In genomic region chr7:142248-142955, GRCh38 we compare ENCODE assay signal across 13 cellular contexts. TPM values are rescaled to one million over a fixed set of nuclear protein-coding genes. Genes with fewer than 3 reads are reported as not detected.
DNase-seq lines count a peak whose midpoint lies in the region; ATAC-seq, FAIRE-seq and TF ChIP-seq lines count a peak whose summit lies in the region.
"Had no signal": no experiment of that assay in that cellular context is flagged by ENCODE, and none has a peak within 500 bp of the region (broad histone marks: within the 10 kb centered on the region; RNA-seq: fewer than 3 reads in every experiment).

No MANE protein-coding gene starts in this region.

- H3K4me3 ChIP-seq in coronary artery (no peak overlapping the region), HepG2 (replicated peaks in 1 of 3; ENCODE audit: insufficient read depth in 1 of 3, low read depth in 2 of 3, low read length in 3 of 3) (no peak overlapping the region; a peak in 1 of 6 replicates), suprapubic skin (no peak overlapping the region), SJCRH30 (no peak overlapping the region)

- no peak overlapping the region for H3K4me3 Mint-ChIP-seq in T-helper 17 cell
- H3K4me3 Mint-ChIP-seq in activated CD4-positive, alpha-beta memory T cell treated with anti-CD3 and anti-CD28 coated beads for 36 hours, result no peak overlapping the region
- H3K4me3 Mint-ChIP-seq: stimulated activated naive B cell treated with anti-CD40 and anti-IgM and Interleukin-4, amounts not matched to agents 10 μg/mL and 1 μg/mL and 100 μg/mL, for 72 hours; T-cell had no signal

- ATAC-seq in HepG2 (peak; percentile 99), T-helper 17 cell (no peak)
- ATAC-seq: stimulated activated naive B cell treated with anti-CD40 and anti-IgM and Interleukin-4, amounts not matched to agents 10 μg/mL and 1 μg/mL and 100 μg/mL, for 72 hours; T-cell had no signal

- H3K36me3 Mint-ChIP-seq in T-helper 17 cell (ENCODE audit: low read depth), result peaks cover 2% of the 10 kb centered on the region
- peaks cover 2% of the 10 kb centered on the region for H3K36me3 Mint-ChIP-seq in activated CD4-positive, alpha-beta memory T cell treated with anti-CD3 and anti-CD28 coated beads for 36 hours

- FAIRE-seq in HepG2 (lab: Jason Lieb, UNC), result peak; percentile 82

- POLR2A ChIA-PET in HepG2 (lab: Yijun Ruan, JAX), result no interaction called here
- POLR2A ChIA-PET in activated CD4-positive, alpha-beta memory T cell treated with anti-CD3 and anti-CD28 coated beads for 36 hours (lab: Charles Lee), result no interaction called here

- no peaks in the 10 kb centered on the region for H3K79me2 ChIP-seq in HepG2 (ENCODE audit: insufficient read depth, low read length)

- no peak for TF ChIP-seq EP300 in HepG2 (IDR thresholded peaks at IDR 0.05; ENCODE audit: low read depth in 2 of 2, low read length in 2 of 2)
- TF ChIP-seq EP300 in HepG2 (CRISPR knock-in tag; IDR thresholded peaks at IDR 0.05; ENCODE audit: borderline replicate concordance), result no peak
- TF ChIP-seq EP300 in suprapubic skin (IDR thresholded peaks at IDR 0.05), result no peak

- DNase-seq in HuH-7.5 (ENCODE audit: low spot score) (peak; percentile 86), coronary artery (ENCODE audit: low spot score) (no peak), HepG2 (ENCODE audit: low spot score) (peak; percentile 69), suprapubic skin (ENCODE audit: low spot score in 2 of 2) (peak; percentile 55 to 84), T-helper 17 cell (no peak), NCI-H1930 (lab: John Stamatoyannopoulos, UW) (no peak), SJCRH30 (no peak)
- no peak for DNase-seq in activated CD4-positive, alpha-beta memory T cell treated with anti-CD3 and anti-CD28 coated beads for 36 hours
- DNase-seq: activated CD4-positive, alpha-beta T cell treated with anti-CD3 and anti-CD28 coated beads, Interleukin-2, amount 50 U/mL, for 48 hours; activated naive CD4-positive, alpha-beta T cell; NCI-H187 treated with DMSO at 0.1 percent for 48 hours; stimulated activated naive B cell treated with anti-CD40 and anti-IgM and Interleukin-4, amounts not matched to agents 10 μg/mL and 1 μg/mL and 100 μg/mL, for 72 hours; T-cell had no signal

- H4K20me1 ChIP-seq in HepG2 (ENCODE audit: insufficient read depth, low read length), result no peaks in the 10 kb centered on the region

- in situ Hi-C loops in HepG2 (cut with HindIII; ENCODE audit: extremely low pct_ligation_motif_present, low pct_unique_long_range_greater_than_20kb), result no loop called here

- H2AFZ ChIP-seq in HepG2 (ENCODE audit: low read length), result no peak overlapping the region

- WGBS in HepG2 (ENCODE audit: low lambda C conversion rate), result 59% methylated on average over 6 of the region's 13 CpGs
- WGBS in suprapubic skin, result 74% methylated on average over 9 of the region's 13 CpGs

- H3K9ac ChIP-seq in HepG2 (ENCODE audit: insufficient read depth, low read depth, low read length), result no peak overlapping the region

- H3K9me3 ChIP-seq in HepG2 (ENCODE audit: low read length), result no peaks in the 10 kb centered on the region
- H3K9me3 ChIP-seq in suprapubic skin, result no peaks in the 10 kb centered on the region
- H3K9me3 ChIP-seq in T-helper 17 cell (ENCODE audit: control insufficient read depth, low read length, poor library complexity, severe bottlenecking), result no peaks in the 10 kb centered on the region
- no peaks in the 10 kb centered on the region for H3K9me3 ChIP-seq in SJCRH30 (replicated peaks)

- H3K27me3 ChIP-seq in HepG2 (ENCODE audit: control insufficient read depth in 1 of 2, insufficient read depth in 2 of 2, low read length in 2 of 2) (peaks cover 0 to 10% of the 10 kb centered on the region in 2 experiments; a peak in 3 of 5 replicates), suprapubic skin (peaks cover 8% of the 10 kb centered on the region), SJCRH30 (no peaks in the 10 kb centered on the region)

- H3K36me3 ChIP-seq in HepG2 (replicated peaks in 1 of 2; ENCODE audit: control insufficient read depth in 1 of 2, insufficient read depth in 2 of 2, low read length in 2 of 2), result no peaks in the 10 kb centered on the region
- peaks cover 6% of the 10 kb centered on the region for H3K36me3 ChIP-seq in suprapubic skin
- no peaks in the 10 kb centered on the region for H3K36me3 ChIP-seq in SJCRH30

- H3K27ac Mint-ChIP-seq in T-helper 17 cell, result no peak overlapping the region
- no peak overlapping the region for H3K27ac Mint-ChIP-seq in activated CD4-positive, alpha-beta memory T cell treated with anti-CD3 and anti-CD28 coated beads for 36 hours
- H3K27ac Mint-ChIP-seq: stimulated activated naive B cell treated with anti-CD40 and anti-IgM and Interleukin-4, amounts not matched to agents 10 μg/mL and 1 μg/mL and 100 μg/mL, for 72 hours; T-cell had no signal

- no peaks in the 10 kb centered on the region for H3K4me1 Mint-ChIP-seq in T-helper 17 cell
- H3K4me1 Mint-ChIP-seq in activated CD4-positive, alpha-beta memory T cell treated with anti-CD3 and anti-CD28 coated beads for 36 hours (ENCODE audit: low read depth), result no peaks in the 10 kb centered on the region

- peaks cover 24% of the 10 kb centered on the region for H3K4me1 ChIP-seq in HepG2 (ENCODE audit: insufficient read depth, low read length)
- H3K4me1 ChIP-seq in suprapubic skin, result peaks cover 10% of the 10 kb centered on the region
- no peaks in the 10 kb centered on the region for H3K4me1 ChIP-seq in SJCRH30

- peak overlapping the region; percentile 60 for H3K4me2 ChIP-seq in HepG2 (ENCODE audit: low read depth, low read length)

- TF ChIP-seq POLR2A in HepG2 (IDR thresholded peaks at IDR 0.05; ENCODE audit: insufficient read depth in 1 of 2, low read depth in 2 of 2, low read length in 2 of 2) (no peak), suprapubic skin (IDR thresholded peaks at IDR 0.05) (no peak)

- TF ChIP-seq RAD21 in HepG2 (CRISPR knock-in tag; IDR thresholded peaks at IDR 0.05), result no peak

- H3K9me3 Mint-ChIP-seq in activated CD4-positive, alpha-beta memory T cell treated with anti-CD3 and anti-CD28 coated beads for 36 hours, result no peaks in the 10 kb centered on the region
- H3K9me3 Mint-ChIP-seq: T-cell had no signal

- intact Hi-C loops in HepG2 (cut with micrococcal nuclease; ENCODE audit: unreplicated experiment), result loop anchor here (2.0 kb wide), 1 partner anchor 22 kb away; no protein-coding TSS in a partner anchor
- intact Hi-C loops in activated CD4-positive, alpha-beta memory T cell treated with anti-CD3 and anti-CD28 coated beads for 36 hours (cut with micrococcal nuclease), result no loop called here

- CTCF ChIA-PET in HepG2 (lab: Yijun Ruan, JAX; ENCODE audit: low intra/inter-chr PET ratio, low total read pairs), result no interaction called here
- CTCF ChIA-PET in activated CD4-positive, alpha-beta memory T cell treated with anti-CD3 and anti-CD28 coated beads for 36 hours (lab: Charles Lee), result no interaction called here

- BruUV-seq in HepG2 (replicated peaks; lab: Mats Ljungman, UMichigan), result no TSS peak

- peaks cover 20% of the 10 kb centered on the region for H3K27me3 Mint-ChIP-seq in T-helper 17 cell
- H3K27me3 Mint-ChIP-seq in activated CD4-positive, alpha-beta memory T cell treated with anti-CD3 and anti-CD28 coated beads for 36 hours, result peaks cover 5% of the 10 kb centered on the region

- peak overlapping the region; percentile 71 to 88 for H3K27ac ChIP-seq in coronary artery
- H3K27ac ChIP-seq in HepG2 (ENCODE audit: extremely low read length, insufficient read depth, low read length), result no peak overlapping the region
- H3K27ac ChIP-seq in suprapubic skin, result peak overlapping the region; percentile 25
- no peak overlapping the region for H3K27ac ChIP-seq in SJCRH30

- no peak for TF ChIP-seq CTCF in coronary artery (IDR thresholded peaks at IDR 0.05)
- TF ChIP-seq CTCF in HepG2 (CRISPR knock-in tag; IDR thresholded peaks at IDR 0.05), result no peak
- TF ChIP-seq CTCF in suprapubic skin (IDR thresholded peaks at IDR 0.05), result no peak

TF ChIP-seq in HepG2, 621 proteins besides CTCF, POLR2A, EP300 and RAD21 (continues in another document):
- TF ChIP-seq GATAD1 (CRISPR knock-in tag; IDR thresholded peaks at IDR 0.05), result no peak
- TF ChIP-seq SRSF9 (IDR thresholded peaks at IDR 0.05; ENCODE audit: borderline replicate concordance, insufficient read depth, low read depth, low read length, poor library complexity, severe bottlenecking), result no peak
- no peak for TF ChIP-seq ZNF382 (CRISPR knock-in tag; IDR thresholded peaks at IDR 0.05; ENCODE audit: borderline replicate concordance)
- TF ChIP-seq ZFP36L1 (CRISPR knock-in tag; IDR thresholded peaks at IDR 0.05), result no peak

RNA-seq across cellular contexts. Expression of gene FAM20C, which starts 50.0 kb away (rescaled TPM):
- 14.5 and 19.9 TPM in 2 replicates for total RNA-seq in HepG2 (2016; rRNA removed; fragmentation: Illumina TruSeq; extraction: Trizol)
- total RNA-seq in HepG2 (2016; cell fraction: cytosol; rRNA removed; fragmentation: Illumina TruSeq; extraction: Trizol; ENCODE audit: low read depth), result 4.8 and 5.5 TPM in 2 replicates
- total RNA-seq in HepG2 (2016; cell fraction: insoluble cytoplasmic fraction; rRNA removed; fragmentation: Illumina TruSeq; extraction: Trizol), result 12.0 and 18.5 TPM in 2 replicates
- 11.5 and 11.6 TPM in 2 replicates for total RNA-seq in HepG2 (2016; cell fraction: membrane; rRNA removed; fragmentation: Illumina TruSeq; extraction: Trizol)
- total RNA-seq in HepG2 (2016; cell fraction: nucleus; rRNA removed; fragmentation: Illumina TruSeq; extraction: Trizol), result 20.5 and 24.2 TPM in 2 replicates
- polyA plus RNA-seq in HepG2 (2011; rRNA removed), result 11.9 and 15.3 TPM in 2 replicates
- 13.7 and 17.5 TPM in 2 replicates for polyA plus RNA-seq in HepG2 (2011; cell fraction: cytosol; rRNA removed)
- 24.6 and 26.4 TPM in 2 replicates for polyA plus RNA-seq in HepG2 (2011; cell fraction: nucleus; rRNA removed)
- polyA plus RNA-seq in HepG2 (2012), result 15.4 and 23.9 TPM in 2 replicates
- polyA plus RNA-seq in HepG2 (2016; cell fraction: cytosol; fragmentation: Illumina TruSeq; extraction: Trizol; ENCODE audit: low read depth), result 2.8 and 3.2 TPM in 2 replicates
- 18.9 and 20.0 TPM in 2 replicates for polyA plus RNA-seq in HepG2 (2016; cell fraction: insoluble cytoplasmic fraction; fragmentation: Illumina TruSeq; extraction: Trizol; ENCODE audit: low read depth)
- polyA plus RNA-seq in HepG2 (2016; cell fraction: membrane; fragmentation: Illumina TruSeq; extraction: Trizol; ENCODE audit: low read depth), result 10.0 and 10.7 TPM in 2 replicates
- 38.8 and 44.3 TPM in 2 replicates for polyA plus RNA-seq in HepG2 (2016; cell fraction: nucleus; fragmentation: Illumina TruSeq; extraction: Trizol; ENCODE audit: insufficient read depth, low read depth)
- 8.9 and 24.8 TPM in 2 replicates for polyA minus RNA-seq in HepG2 (2011; rRNA and poly(A)+ RNA removed; ENCODE audit: low replicate concordance)
- 13.4 and 22.0 TPM in 2 replicates for polyA minus RNA-seq in HepG2 (2011; cell fraction: cytosol; rRNA and poly(A)+ RNA removed)
- 14.4 and 19.6 TPM in 2 replicates for polyA minus RNA-seq in HepG2 (2011; cell fraction: nucleus; rRNA and poly(A)+ RNA removed)
- total RNA-seq in suprapubic skin, result 10 to 100 TPM; 15.8 to 20.4 (median 18.7) TPM
- 1 to 10 TPM; 1.4 to 2.8 TPM for total RNA-seq in T-helper 17 cell
- total RNA-seq in activated CD4-positive, alpha-beta memory T cell treated with anti-CD3 and anti-CD28 coated beads for 36 hours, result under 1 TPM; 0.45 to 0.80 TPM
- total RNA-seq in SJCRH30 (2014; rRNA removed; shearing (Covaris generic)), result 6.1 and 7.0 TPM in 2 replicates

Comparison
In these comparisons a context has a peak if more than half of its experiments do, and no peak if none do; other contexts are left out.
1. DNase-seq: peak in HuH-7.5 (single experiment), HepG2 (single experiment) and suprapubic skin (2 of 2); none in coronary artery (single experiment), T-helper 17 cell (0 of 3), NCI-H1930 (0 of 2), activated CD4-positive, alpha-beta memory T cell treated with anti-CD3 and anti-CD28 coated beads for 36 hours (single experiment) and SJCRH30 (0 of 2).
2. H3K27ac ChIP-seq: peak in coronary artery (2 of 2) and suprapubic skin (single experiment); none in HepG2 (single experiment) and SJCRH30 (single experiment).